ENCODE assay signal across 15 cellular contexts in the genomic region with DNA sequence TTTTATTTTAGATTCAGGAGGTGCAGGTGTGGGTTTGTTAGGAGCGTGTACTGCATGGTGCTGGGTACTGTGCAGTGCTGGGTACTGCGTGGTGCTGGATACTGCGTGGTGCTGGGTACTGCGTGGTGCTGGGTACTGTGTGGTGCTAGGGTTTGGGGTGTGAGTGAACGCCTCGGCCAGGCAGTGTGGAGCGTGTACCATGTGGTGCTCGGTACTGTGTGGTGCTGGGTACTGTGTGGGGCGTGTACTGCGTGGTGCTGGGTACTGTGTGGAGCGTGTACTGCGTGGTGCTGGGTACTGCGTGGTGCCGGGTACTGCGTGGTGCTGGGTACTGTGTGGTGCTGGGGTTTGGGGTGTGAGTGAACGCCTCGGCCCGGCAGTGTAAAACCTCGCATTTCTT.
A peak's percentile ranks its signal among the peaks of the same experiment; 100 is the strongest.
DNase-seq lines count a peak whose midpoint lies in the region; ATAC-seq and TF ChIP-seq lines count a peak whose summit lies in the region.
"Had no signal": no experiment of that assay in that cellular context is flagged by ENCODE, and none has a peak within 500 bp of the region (broad histone marks: within the 10 kb centered on the region; RNA-seq: fewer than 3 reads in every experiment).

No MANE protein-coding gene starts in this region.

- H2BK12ac ChIP-seq in H9 (ENCODE audit: insufficient read length, low read depth, low read length), result no peak overlapping the region

- no peaks in the 10 kb centered on the region for H4K20me1 ChIP-seq in H9 (ENCODE audit: control insufficient read depth, insufficient read depth, insufficient read length)
- H4K20me1 ChIP-seq in IMR-90 (ENCODE audit: insufficient read depth, low read length), result no peaks in the 10 kb centered on the region

- peaks cover 2% of the 10 kb centered on the region; the same call in 1 of the 2 replicates for H3K4me1 ChIP-seq in H9 (ENCODE audit: insufficient read depth, low read length)
- H3K4me1 ChIP-seq in IMR-90 (ENCODE audit: control insufficient read depth, insufficient read depth, low read length), result no peaks in the 10 kb centered on the region
- no peaks in the 10 kb centered on the region for H3K4me1 ChIP-seq in lower lobe of right lung
- H3K4me1 ChIP-seq in mesendoderm (ENCODE audit: control insufficient read depth, low read depth, low read length), result no peaks in the 10 kb centered on the region

- no peak for TF ChIP-seq POLR2A in IMR-90 (IDR thresholded peaks at IDR 0.05; ENCODE audit: low read depth, low read length)

- BruUV-seq in IMR-90 (replicated peaks; lab: Mats Ljungman, UMichigan), result no TSS peak

- H3K9me1 ChIP-seq in IMR-90 (ENCODE audit: insufficient read depth, low read length), result peaks cover 9% of the 10 kb centered on the region; the same call in 1 of the 2 replicates

- H4K8ac ChIP-seq in H9 (replicated peaks; ENCODE audit: insufficient read length, low read depth, low read length), result no peak overlapping the region
- no peak overlapping the region for H4K8ac ChIP-seq in IMR-90 (ENCODE audit: low read depth in 2 of 2, low read length in 2 of 2)
- H4K8ac ChIP-seq in mesendoderm (ENCODE audit: low read depth, low read length), result no peak overlapping the region

- H2AFZ ChIP-seq in H9 (ENCODE audit: low read length), result no peak overlapping the region
- H2AFZ ChIP-seq in IMR-90 (replicated peaks; ENCODE audit: low read length, poor library complexity), result no peak overlapping the region

- 0 out of 4 replicates have a peak, but pooled peaks cover 3 to 4% of the 10 kb centered on the region in 2 experiments for H3K4me1 Mint-ChIP-seq in H9

- no CpG with 5 or more reads among the region's 19 CpGs for WGBS in H9 (ENCODE audit: extremely low coverage, insufficient read length, low lambda C conversion rate)
- 93% methylated on average over 3 of the region's 19 CpGs; no CpG with 5 or more reads in 1 of the 2 experiments for WGBS in IMR-90 (ENCODE audit: extremely low coverage in 2 of 2, insufficient read length in 1 of 2), 2 experiments
- WGBS in mesendoderm (ENCODE audit: extremely low coverage, insufficient coverage, low lambda C conversion rate), result no CpG with 5 or more reads among the region's 19 CpGs

- no peak overlapping the region for H3K27ac ChIP-seq in H9 (ENCODE audit: insufficient read length, low read depth, low read length)
- H3K27ac ChIP-seq in IMR-90 (ENCODE audit: insufficient read depth, low read length), result no peak overlapping the region
- no peak overlapping the region for H3K27ac ChIP-seq in lower lobe of right lung
- no peak overlapping the region for H3K27ac ChIP-seq in mesendoderm (ENCODE audit: low read depth, low read length)
- H3K27ac ChIP-seq: C4-2B, RWPE1 had no signal

- no peak overlapping the region for H2AK9ac ChIP-seq in IMR-90 (replicated peaks; ENCODE audit: low read depth, low read length, poor library complexity)

- in situ Hi-C loops in IMR-90 (cut with MboI; ENCODE audit: low sequenced_read_pairs), result no loop called here

- no peak overlapping the region for H2BK15ac ChIP-seq in H9 (ENCODE audit: low read depth, low read length)
- H2BK15ac ChIP-seq in IMR-90 (ENCODE audit: low read depth, low read length), result no peak overlapping the region
- no peak overlapping the region for H2BK15ac ChIP-seq in mesendoderm (replicated peaks; ENCODE audit: low read depth)

- H3K56ac ChIP-seq in H9 (ENCODE audit: insufficient read length, low read depth, low read length) (no peak overlapping the region), IMR-90 (ENCODE audit: extremely low read depth, insufficient read depth, low read length) (no peak overlapping the region), mesendoderm (ENCODE audit: low read length) (no peak overlapping the region)

- H3K4me2 ChIP-seq in H9 (ENCODE audit: insufficient read depth, insufficient read length, low read length) (no peak overlapping the region), IMR-90 (ENCODE audit: low read depth, low read length) (no peak overlapping the region), mesendoderm (ENCODE audit: low read length) (no peak overlapping the region)

- H3K27me3 Mint-ChIP-seq in H9 (ENCODE audit: low read depth), result no peaks in the 10 kb centered on the region

- H3K27me3 ChIP-seq in H9 (ENCODE audit: insufficient read depth, low read length), result no peaks in the 10 kb centered on the region
- no peaks in the 10 kb centered on the region for H3K27me3 ChIP-seq in IMR-90 (ENCODE audit: control insufficient read depth, insufficient read depth, low read length)
- no peaks in the 10 kb centered on the region for H3K27me3 ChIP-seq in lower lobe of right lung (ENCODE audit: low read depth)
- no peaks in the 10 kb centered on the region for H3K27me3 ChIP-seq in mesendoderm (ENCODE audit: insufficient read depth, low read length, poor library complexity)

- no peaks in the 10 kb centered on the region for H3K79me1 ChIP-seq in H9 (ENCODE audit: insufficient read depth, low read depth, low read length, poor library complexity, severe bottlenecking)
- H3K79me1 ChIP-seq in IMR-90 (ENCODE audit: low read depth in 1 of 2, low read length in 2 of 2), result no peaks in the 10 kb centered on the region
- H3K79me1 ChIP-seq in mesendoderm (ENCODE audit: low read length), result no peaks in the 10 kb centered on the region

- no peak overlapping the region for H3T11ph ChIP-seq in H9 (ENCODE audit: low read length)

- H2AK5ac ChIP-seq in H9 (ENCODE audit: insufficient read length, low read length) (no peak overlapping the region), IMR-90 (ENCODE audit: low read depth, low read length) (no peak overlapping the region), mesendoderm (ENCODE audit: low read length) (no peak overlapping the region)

- H3K9me3 ChIP-seq in H9 (ENCODE audit: control insufficient read depth, low read depth, low read length), result no peaks in the 10 kb centered on the region
- H3K9me3 ChIP-seq in IMR-90 (ENCODE audit: control insufficient read depth, insufficient read depth, low read length), result no peaks in the 10 kb centered on the region
- no peaks in the 10 kb centered on the region for H3K9me3 ChIP-seq in lower lobe of right lung

- CTCF ChIA-PET in IMR-90 (lab: Yijun Ruan, JAX), result no interaction called here

- no peak overlapping the region for H3K9ac ChIP-seq in H9 (ENCODE audit: extremely low read depth, insufficient read length, low read length)
- H3K9ac ChIP-seq in IMR-90 (ENCODE audit: low read depth, low read length), result no peak overlapping the region
- H3K9ac ChIP-seq in mesendoderm (ENCODE audit: low read length), result no peak overlapping the region

- no peak overlapping the region for H3K23ac ChIP-seq in H9 (ENCODE audit: insufficient read length, low read depth, low read length)
- H3K23ac ChIP-seq in IMR-90 (ENCODE audit: low read depth, low read length), result no peak overlapping the region
- H3K23ac ChIP-seq in mesendoderm (ENCODE audit: low read length), result no peak overlapping the region

- H3K79me2 ChIP-seq in H9 (ENCODE audit: insufficient read depth, low read length), result no peaks in the 10 kb centered on the region
- H3K79me2 ChIP-seq in mesendoderm (ENCODE audit: control insufficient read depth, insufficient read depth, low read length), result no peaks in the 10 kb centered on the region

- peaks cover 18 to 43% (median 40%) of the 10 kb centered on the region in 3 experiments; a peak in 6 of 7 replicates for H3K36me3 Mint-ChIP-seq in H9 (ENCODE audit: insufficient read depth in 1 of 3, low read depth in 3 of 3)

- no peak overlapping the region; a peak in 1 of 5 replicates for H3K4me3 Mint-ChIP-seq in H9

- no peaks in the 10 kb centered on the region for H3K9me3 Mint-ChIP-seq in H9

- ATAC-seq in IMR-90 (ENCODE audit: low read depth) (no peak), lower lobe of right lung (peak in 1 of 2 donors; percentile 37), sciatic nerve (peak; percentile 40)

- no peak overlapping the region for H4K91ac ChIP-seq in H9 (ENCODE audit: insufficient read length, low read depth, low read length)
- H4K91ac ChIP-seq in IMR-90 (ENCODE audit: insufficient read depth, low read depth, low read length), result no peak overlapping the region

- DNase-seq in H9, result no peak
- no peak for DNase-seq in IMR-90
- peak; percentile 20 for DNase-seq in lower lobe of right lung
- no peak for DNase-seq in sciatic nerve (ENCODE audit: low spot score)
- DNase-seq in RKO (ENCODE audit: low spot score), result no peak
- DNase-seq in mesendoderm, result no peak
- DNase-seq in activated CD4-positive, CD25-positive, alpha-beta regulatory T cell treated with anti-CD3 and anti-CD28 coated beads, Interleukin-2, amount 50 U/mL, for 72 hours, result no peak
- DNase-seq: AML-193, DMS79, NCI-H1417, NCI-H187, NCI-H226, NCI-H524 had no signal

- POLR2A ChIA-PET in IMR-90 (lab: Charles Lee; ENCODE audit: unreplicated experiment), result no interaction called here

- no peak overlapping the region for H2BK20ac ChIP-seq in H9 (ENCODE audit: low read depth, low read length, poor library complexity, severe bottlenecking)
- H2BK20ac ChIP-seq in IMR-90 (ENCODE audit: low read depth, low read length), result peak overlapping the region; percentile 20; the same call in 1 of the 2 replicates

- no peak overlapping the region for H3K4me3 ChIP-seq in IMR-90 (ENCODE audit: insufficient read depth, low read depth, low read length)
- no peak overlapping the region for H3K4me3 ChIP-seq in lower lobe of right lung
- H3K4me3 ChIP-seq in mesendoderm (ENCODE audit: low read length), result no peak overlapping the region

- dilution Hi-C loops in IMR-90 (cut with HindIII; ENCODE audit: low sequenced_read_pairs, unreplicated experiment), result no loop called here

- H3K4ac ChIP-seq in H9 (ENCODE audit: low read depth, low read length), result peak overlapping the region; percentile 38; the same call in 1 of the 2 replicates
- H3K4ac ChIP-seq in IMR-90 (ENCODE audit: low read depth, low read length), result no peak overlapping the region
- H3K4ac ChIP-seq in mesendoderm (ENCODE audit: low read depth, low read length), result no peak overlapping the region

- H2BK5ac ChIP-seq in H9 (ENCODE audit: insufficient read length, low read length) (no peak overlapping the region), IMR-90 (ENCODE audit: low read depth, low read length, poor library complexity, severe bottlenecking) (no peak overlapping the region), mesendoderm (ENCODE audit: low read length) (no peak overlapping the region)

- no peak for TF ChIP-seq CTCF in H9 (conservative IDR thresholded peaks at IDR 0.05)
- TF ChIP-seq CTCF in IMR-90 (conservative IDR thresholded peaks at IDR 0.05; ENCODE audit: low read depth, low read length), result no peak
- no peak for TF ChIP-seq CTCF in lower lobe of right lung (IDR thresholded peaks at IDR 0.05)

- no peak overlapping the region for H4K5ac ChIP-seq in H9 (ENCODE audit: insufficient read length, low read depth, low read length)
- no peak overlapping the region for H4K5ac ChIP-seq in IMR-90 (ENCODE audit: low read depth, low read length)
- H4K5ac ChIP-seq in mesendoderm (ENCODE audit: low read length), result no peak overlapping the region

- H3K18ac ChIP-seq in H9 (ENCODE audit: insufficient read length, low read depth, low read length), result no peak overlapping the region
- no peak overlapping the region for H3K18ac ChIP-seq in IMR-90 (ENCODE audit: low read depth, low read length)
- no peak overlapping the region for H3K18ac ChIP-seq in mesendoderm (ENCODE audit: low read length)

- H3K27ac Mint-ChIP-seq in H9, result peak overlapping the region in 2 of 3 experiments; percentile 30 to 84; a peak in 2 of 7 replicates

- H3K36me3 ChIP-seq in IMR-90 (ENCODE audit: control insufficient read depth, insufficient read depth, low read length) (peaks cover 5% of the 10 kb centered on the region), lower lobe of right lung (peaks cover 4% of the 10 kb centered on the region), mesendoderm (ENCODE audit: control insufficient read depth, insufficient read depth, low read length) (peaks cover 4% of the 10 kb centered on the region)

- no peaks in the 10 kb centered on the region for H3K23me2 ChIP-seq in H9 (ENCODE audit: insufficient read length, low read depth, low read length, poor library complexity, severe bottlenecking)

- no peak overlapping the region; the same call in 1 of the 2 replicates for H3K14ac ChIP-seq in H9 (ENCODE audit: insufficient read depth, low read length)
- no peak overlapping the region for H3K14ac ChIP-seq in IMR-90 (replicated peaks; ENCODE audit: low read depth, low read length)

- TF ChIP-seq RAD21 in IMR-90 (IDR thresholded peaks at IDR 0.05; ENCODE audit: low read length), result no peak

- H2BK120ac ChIP-seq in H9 (ENCODE audit: low read depth, low read length, poor library complexity, severe bottlenecking), result no peak overlapping the region
- no peak overlapping the region for H2BK120ac ChIP-seq in IMR-90 (ENCODE audit: low read depth, low read length)
- H2BK120ac ChIP-seq in mesendoderm (ENCODE audit: low read depth, low read length), result no peak overlapping the region

- intact Hi-C loops in IMR-90 (cut with micrococcal nuclease) (no loop called here), lower lobe of right lung (cut with DNase I) (no loop called here), sciatic nerve (cut with DNase I) (no loop called here)
